Comparison of ENCODE assay signal across 23 cellular contexts in genomic region chr3:183272792-183273191, GRCh38. TPM values are rescaled to one million over a fixed set of nuclear protein-coding genes. Genes with fewer than 3 reads are reported as not detected.
DNase-seq lines count a peak whose midpoint lies in the region; ATAC-seq, FAIRE-seq and TF ChIP-seq lines count a peak whose summit lies in the region.
"Had no signal": no experiment of that assay in that cellular context is flagged by ENCODE, and none has a peak within 500 bp of the region (broad histone marks: within the 10 kb centered on the region; RNA-seq: fewer than 3 reads in every experiment).

No MANE protein-coding gene starts in this region.

- peaks cover 50% of the 10 kb centered on the region for H3F3A ChIP-seq in PC-9 (ENCODE audit: insufficient read depth, low read depth)

- no peak for TF ChIP-seq POLR2A in H54 (IDR thresholded peaks at IDR 0.05; ENCODE audit: low read depth, low read length)

- H3K27ac ChIP-seq in PC-9 (peak overlapping the region; percentile 87), neutrophil (peak overlapping the region; percentile 48)
- H3K27ac ChIP-seq: Peyer's patch, SK-N-MC had no signal

- POLR2A ChIA-PET in PC-9 (lab: Charles Lee; ENCODE audit: unreplicated experiment) = interaction anchor here (0.6 kb wide), 1 partner anchor 12 kb away, joined by 15 read pairs; no protein-coding TSS in a partner anchor

- DNase-seq in SKM-1 treated with dmso at 0.1 percent for 144 hours (lab: John Stamatoyannopoulos, UW; ENCODE audit: unreplicated experiment) (peak; percentile 54), SKM-1 (lab: John Stamatoyannopoulos, UW; ENCODE audit: unreplicated experiment) (no peak), H54 (ENCODE audit: insufficient read length, low spot score) (no peak), PC-9 (no peak), D341Med (ENCODE audit: low spot score) (no peak)
- DNase-seq: CD8-positive, alpha-beta memory T cell; DMS79 treated with DMSO at 0.1 percent for 48 hours; IMR-90; Karpas-422; MG63; NCI-H1105 treated with DMSO at 0.1 percent for 48 hours; NCI-H1694; NCI-H2081 treated with DMSO at 0.1 percent for 48 hours; NCI-H748 treated with DMSO at 0.1 percent for 48 hours; Peyer's patch; T-helper 1 cell had no signal

- H3K9me3 ChIP-seq in PC-9 (ENCODE audit: insufficient read depth, low read depth) (no peaks in the 10 kb centered on the region), neutrophil (no peaks in the 10 kb centered on the region)
- H3K9me3 ChIP-seq: HAP-1, MG63, Peyer's patch had no signal

- FAIRE-seq in H54 (lab: Jason Lieb, UNC) = peak; percentile 72
- FAIRE-seq: A204.1, HTR-8/SVneo had no signal

- no peaks in the 10 kb centered on the region for H3K9me2 ChIP-seq in PC-9 (ENCODE audit: insufficient read depth)

- CTCF ChIA-PET in PC-9 (lab: Charles Lee) = interaction anchor here (0.6 kb wide), 1 partner anchor 95 kb away, joined by 3 read pairs; no protein-coding TSS in a partner anchor

- intact Hi-C loops in PC-9 (cut with micrococcal nuclease; ENCODE audit: unreplicated experiment) = no loop called here

- no TSS peak for BruUV-seq in PC-9 (replicated peaks; lab: Mats Ljungman, UMichigan)

- H3K79me2 ChIP-seq in PC-9 (ENCODE audit: low read depth) = peaks cover 78% of the 10 kb centered on the region

- H3K4me3 ChIP-seq in PC-9 (no peak overlapping the region), neutrophil (ENCODE audit: low read depth in 1 of 2, low read length in 1 of 2) (no peak overlapping the region)
- H3K4me3 ChIP-seq: HAP-1, MG63, Peyer's patch, SK-N-MC had no signal

- H2AFZ ChIP-seq in PC-9 = no peak overlapping the region

- H3K36me3 ChIP-seq in PC-9 (ENCODE audit: low read depth) = peaks cover 49% of the 10 kb centered on the region
- H3K36me3 ChIP-seq in neutrophil = peaks cover 16% of the 10 kb centered on the region
- H3K36me3 ChIP-seq: MG63 had no signal

- ATAC-seq in HG03045 (IDR thresholded peaks at IDR 0.05; ENCODE audit: unreplicated experiment) = no peak
- ATAC-seq: Right ventricle myocardium inferior had no signal

- H4K20me1 ChIP-seq in PC-9 (ENCODE audit: insufficient read depth) = no peaks in the 10 kb centered on the region

- H3K27me3 ChIP-seq in PC-9 (ENCODE audit: insufficient read depth, low read depth) (no peaks in the 10 kb centered on the region), neutrophil (no peaks in the 10 kb centered on the region)
- H3K27me3 ChIP-seq: MG63, Peyer's patch had no signal

- no peak overlapping the region for H3K4me2 ChIP-seq in PC-9

- H3K4me1 ChIP-seq in PC-9 (replicated peaks; ENCODE audit: insufficient read depth) (peaks cover 61% of the 10 kb centered on the region), neutrophil (ENCODE audit: control insufficient read depth in 1 of 2, insufficient read depth in 1 of 2, low read depth in 1 of 2, low read length in 1 of 2) (peaks cover 20 to 28% of the 10 kb centered on the region in 2 experiments)

- TF ChIP-seq CTCF in PC-9 (conservative IDR thresholded peaks at IDR 0.05) = no peak
- no peak for TF ChIP-seq CTCF in neutrophil (IDR thresholded peaks at IDR 0.05)

RNA-seq across cellular contexts. Expression of gene B3GNT5, which starts 19.7 kb away (rescaled TPM):
- 30.7 and 33.6 TPM in 2 replicates for total RNA-seq in PC-9 (2021)
